Comparison of ENCODE assay signal across 2 cellular contexts in the genomic region with DNA sequence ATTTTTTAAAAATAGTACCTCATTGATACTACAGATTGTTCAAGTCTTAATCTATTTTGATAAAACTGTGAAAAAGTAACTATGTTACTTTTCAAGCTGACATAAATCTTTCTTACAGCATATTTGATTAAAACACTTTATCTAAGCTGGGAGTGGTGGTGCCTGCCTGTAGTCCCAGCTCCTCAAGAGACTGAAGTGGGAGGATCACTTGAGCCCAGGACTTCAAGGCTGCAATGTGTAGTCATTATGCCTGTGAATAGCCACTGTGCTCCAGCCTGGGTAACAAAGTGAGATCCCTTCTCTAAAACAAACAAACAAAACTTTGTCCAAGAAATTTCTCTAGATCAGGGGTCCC.
TF ChIP-seq lines count a peak whose summit lies in the region.

No MANE protein-coding gene starts in this region.

TF ChIP-seq in HCT116, 20 proteins besides CTCF, POLR2A, EP300 and RAD21 (continued from another document):
- TF ChIP-seq REST (IDR thresholded peaks at IDR 0.05; ENCODE audit: low read depth) = no peak
- no peak for TF ChIP-seq CEBPB (IDR thresholded peaks at IDR 0.05; ENCODE audit: low read depth)
- no peak for TF ChIP-seq SRF (IDR thresholded peaks at IDR 0.05; ENCODE audit: low read depth)
- TF ChIP-seq, protein P1, sequence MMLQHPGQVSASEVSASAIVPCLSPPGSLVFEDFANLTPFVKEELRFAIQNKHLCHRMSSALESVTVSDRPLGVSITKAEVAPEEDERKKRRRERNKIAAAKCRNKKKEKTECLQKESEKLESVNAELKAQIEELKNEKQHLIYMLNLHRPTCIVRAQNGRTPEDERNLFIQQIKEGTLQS (IDR thresholded peaks at IDR 0.05) = no peak
- no peak for TF ChIP-seq ELF1 (IDR thresholded peaks at IDR 0.05; ENCODE audit: borderline replicate concordance, low read depth)

TF ChIP-seq in SK-N-SH, 30 proteins besides CTCF, POLR2A, EP300 and RAD21 (continued from another document):
- TF ChIP-seq GABPA (IDR thresholded peaks at IDR 0.05; ENCODE audit: low read depth) = no peak
- no peak for TF ChIP-seq FOXM1 (IDR thresholded peaks at IDR 0.05; ENCODE audit: low read depth)
- no peak for TF ChIP-seq JUND (IDR thresholded peaks at IDR 0.05)
- TF ChIP-seq ELF1 (IDR thresholded peaks at IDR 0.05) = no peak
- no peak for TF ChIP-seq TCF12 (IDR thresholded peaks at IDR 0.05)
- no peak for TF ChIP-seq FOXJ3 (CRISPR knock-in tag; IDR thresholded peaks at IDR 0.05)
TF ChIP-seq in SK-N-SH: peak in this region for 0.
